ENCODE assay signal across 9 cellular contexts in the genomic region with DNA sequence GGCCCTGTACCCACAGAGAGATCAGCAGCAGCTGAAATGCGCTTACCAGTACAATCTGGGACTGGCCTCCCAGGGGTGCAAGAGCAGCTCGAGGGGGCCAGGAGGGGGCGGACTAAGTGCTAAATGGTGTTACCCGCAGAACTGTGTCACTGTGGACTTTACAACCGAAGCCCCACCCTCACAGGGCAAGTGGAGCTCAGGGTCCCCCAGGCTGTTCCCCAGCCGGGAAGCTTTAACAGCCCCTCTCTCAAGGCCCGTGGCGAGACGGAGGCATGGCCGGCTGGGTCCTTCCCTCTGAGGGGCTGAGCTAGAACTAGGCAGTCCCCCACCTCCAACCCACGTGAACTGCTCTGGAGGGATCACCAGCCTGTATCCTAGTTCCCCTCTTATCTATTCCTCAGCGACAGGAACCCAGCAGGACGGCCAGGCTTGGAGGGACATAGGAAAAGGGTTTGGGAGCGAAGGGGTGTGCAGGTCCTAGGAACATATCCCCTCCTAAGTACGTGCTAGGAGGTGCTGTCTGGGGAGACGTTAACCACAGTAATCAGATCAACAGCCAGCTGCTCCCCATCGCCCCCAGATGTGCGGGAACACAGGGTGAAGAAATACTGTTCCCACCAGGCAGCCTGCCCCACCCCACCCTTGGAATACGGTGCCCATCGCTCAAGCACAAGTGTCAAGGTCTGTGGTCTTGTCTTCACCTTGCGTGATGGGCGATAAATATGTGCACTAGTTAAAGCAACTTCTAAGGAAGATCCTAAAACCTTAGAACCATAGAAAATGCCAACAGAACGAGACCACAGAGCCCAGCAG. TPM values are rescaled to one million over a fixed set of nuclear protein-coding genes. Genes with fewer than 3 reads are reported as not detected.
A peak's percentile ranks its signal among the peaks of the same experiment; 100 is the strongest.
DNase-seq lines count a peak whose midpoint lies in the region.
"Had no signal": no experiment of that assay in that cellular context is flagged by ENCODE, and none has a peak within 500 bp of the region (broad histone marks: within the 10 kb centered on the region; RNA-seq: fewer than 3 reads in every experiment).

No MANE protein-coding gene starts in this region.

- WGBS in GM23248 (ENCODE audit: low coverage in 1 of 2, low lambda C conversion rate in 2 of 2, missing lambda C conversion rate in 2 of 2), 2 experiments = 43 to 45% methylated on average over 23 of the region's 23 CpGs

- no peaks in the 10 kb centered on the region for H3K27me3 ChIP-seq in GM23248 (replicated peaks; ENCODE audit: insufficient read depth)

- no peaks in the 10 kb centered on the region for H4K20me1 ChIP-seq in GM23248 (ENCODE audit: insufficient read depth)

- H3K9me2 ChIP-seq in GM23248 (ENCODE audit: insufficient read depth) = no peaks in the 10 kb centered on the region

- DNase-seq in GM23248 (peak; percentile 59), epithelial cell of prostate (ENCODE audit: low read depth, low spot score) (no peak), NCI-H82 (lab: John Stamatoyannopoulos, UW) (no peak), iPS-NIHi7 (ENCODE audit: extremely low spot score) (no peak), NCI-H69 (lab: John Stamatoyannopoulos, UW) (no peak), NCI-H1105 treated with DMSO at 0.1 percent for 48 hours (lab: John Stamatoyannopoulos, UW) (no peak)
- DNase-seq in activated CD4-positive, alpha-beta T cell treated with anti-CD3 and anti-CD28 coated beads, Interleukin-2, amount 50 U/mL, for 4 hours = peak; percentile 23 to 34
- peak; percentile 69 for DNase-seq in stimulated activated CD4-positive, alpha-beta T cell treated with anti-CD3 and anti-CD28 coated beads, Interleukin-15, amount 100 ng/mL, for 24 hours

- H3K4me2 ChIP-seq in GM23248 (ENCODE audit: unreplicated experiment) = peak overlapping the region; percentile 86

- peak overlapping the region; percentile 96 for H3K9ac ChIP-seq in GM23248

- H3F3A ChIP-seq in GM23248 (ENCODE audit: insufficient read depth) = peaks cover 65% of the 10 kb centered on the region

- no peak overlapping the region for H3K4me3 ChIP-seq in GM23248
- H3K4me3 ChIP-seq: mucosa of descending colon had no signal

- H3K4me1 ChIP-seq in GM23248 (ENCODE audit: insufficient read depth) = peaks cover 83% of the 10 kb centered on the region

- H3K36me3 ChIP-seq in GM23248 (ENCODE audit: low read depth) = no peaks in the 10 kb centered on the region

- H3K27ac ChIP-seq in GM23248 (peak overlapping the region; percentile 100), epithelial cell of prostate (peak overlapping the region; percentile 98)

- H3K9me3 ChIP-seq in GM23248 (ENCODE audit: low read depth) = no peaks in the 10 kb centered on the region
- H3K9me3 ChIP-seq: mucosa of descending colon had no signal

- peaks cover 74% of the 10 kb centered on the region for H3K79me2 ChIP-seq in GM23248 (ENCODE audit: insufficient read depth)

- in situ Hi-C loops in GM23248 (cut with MboI) = no loop called here

- no peak overlapping the region for H2AFZ ChIP-seq in GM23248

RNA-seq across cellular contexts. Expression of gene ZBTB17, which starts 24.4 kb away (rescaled TPM):
- total RNA-seq in GM23248 (2014; rRNA removed; shearing (Covaris generic)) = 33.2 and 50.7 TPM in 2 replicates
- polyA plus RNA-seq in GM23248 (2016; fragmentation: Nextera tagmentation; extraction: Ambion mirVana) = 20.5 and 25.1 TPM in 2 replicates

RNA-seq across cellular contexts. Expression of gene SRARP, which starts 52.5 kb away (rescaled TPM):
- total RNA-seq in GM23248 (2014; rRNA removed; shearing (Covaris generic)) = not detected in 2 replicates
- polyA plus RNA-seq in GM23248 (2016; fragmentation: Nextera tagmentation; extraction: Ambion mirVana) = not detected in 2 replicates
- total RNA-seq: mucosa of descending colon had no signal

Comparison
In these comparisons a context has a peak if more than half of its experiments do, and no peak if none do; other contexts are left out.
1. DNase-seq: peak in GM23248 (single experiment), activated CD4-positive, alpha-beta T cell treated with anti-CD3 and anti-CD28 coated beads, Interleukin-2, amount 50 U/mL, for 4 hours (2 of 2) and stimulated activated CD4-positive, alpha-beta T cell treated with anti-CD3 and anti-CD28 coated beads, Interleukin-15, amount 100 ng/mL, for 24 hours (single experiment); none in epithelial cell of prostate (single experiment), NCI-H82 (single experiment), iPS-NIHi7 (single experiment), NCI-H69 (single experiment) and NCI-H1105 treated with DMSO at 0.1 percent for 48 hours (single experiment).